ENCODE assay signal across 31 cellular contexts in the genomic region with DNA sequence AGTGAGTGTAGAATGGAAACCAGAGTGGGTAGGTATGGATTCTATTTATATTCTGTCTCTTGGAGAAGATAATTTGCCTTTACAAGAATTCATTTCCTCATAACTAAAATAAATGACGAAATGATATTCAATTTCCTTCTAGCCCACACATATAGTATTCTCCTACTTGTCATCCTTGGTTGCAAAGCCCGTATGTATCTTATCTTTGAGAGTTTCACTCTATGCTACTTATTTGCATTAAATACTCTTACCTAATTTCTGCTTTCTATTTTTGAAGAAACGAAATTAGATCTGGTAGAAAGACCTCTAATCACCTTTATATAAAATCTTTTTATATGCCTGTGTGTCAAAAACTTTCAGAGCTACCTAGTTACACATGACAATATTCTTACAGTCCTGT.
"Had no signal": no experiment of that assay in that cellular context is flagged by ENCODE, and none has a peak within 500 bp of the region (broad histone marks: within the 10 kb centered on the region; RNA-seq: fewer than 3 reads in every experiment).

No MANE protein-coding gene starts in this region.

- H3K36me3 ChIP-seq: MG63, SJCRH30 had no signal

- H3K9me3 Mint-ChIP-seq: T-cell had no signal

- H3K27ac Mint-ChIP-seq: T-cell had no signal

- H3K36me3 Mint-ChIP-seq: T-cell had no signal

- H3K27ac ChIP-seq: PC-9, RWPE1, SJCRH30, SK-N-MC had no signal

- H3K4me2 ChIP-seq: PC-9 had no signal

- H3K9me3 ChIP-seq: MG63, SJCRH30 had no signal

- ATAC-seq: Panc1, Right ventricle myocardium inferior, SK-N-SH treated with all-trans-retinoic acid at 6 μM for 48 hours, T-cell had no signal

- H3K27me3 Mint-ChIP-seq: T-cell had no signal

- DNase-seq: MG63, NCI-H1048, NCI-H1092 treated with DMSO at 0.1 percent for 48 hours, NCI-H1105 treated with DMSO at 0.1 percent for 48 hours, NCI-H1417, NCI-H1436, NCI-H146, NCI-H1694, NCI-H187, NCI-H1930, NCI-H2029 treated with DMSO at 0.1 percent for 48 hours, NCI-H2081 treated with DMSO at 0.1 percent for 48 hours, NCI-H2107, NCI-H2171, NCI-H226, NCI-H446 treated with DMSO at 0.1 percent for 48 hours, NCI-H510A, NCI-H524, NCI-H526, NCI-H69, NCI-H748 treated with DMSO at 0.1 percent for 48 hours, PC-9, SHP77, SIG-M5, SJCRH30, T-cell had no signal

- H3K4me3 ChIP-seq: MG63, PC-9, SJCRH30, SK-N-MC had no signal

- H3K4me1 ChIP-seq: SJCRH30 had no signal

- H3K4me3 Mint-ChIP-seq: T-cell had no signal

- H2AFZ ChIP-seq: PC-9 had no signal

- H3K27me3 ChIP-seq: MG63, SJCRH30 had no signal

- H3K4me1 Mint-ChIP-seq: T-cell had no signal
